8 cellular contexts compared by ENCODE assay signal in genomic region chr1:19439464-19440171, GRCh38. TPM values are rescaled to one million over a fixed set of nuclear protein-coding genes. Genes with fewer than 3 reads are reported as not detected.
DNase-seq lines count a peak whose midpoint lies in the region; ATAC-seq and TF ChIP-seq lines count a peak whose summit lies in the region.

No MANE protein-coding gene starts in this region.

- WGBS in lung, 2 donors = 72 to 83% methylated on average over 13 of the region's 13 CpGs

- ATAC-seq in lung (ENCODE audit: insufficient read depth, low FRiP score) = no peak
- ATAC-seq in GM21825 (IDR thresholded peaks at IDR 0.05; ENCODE audit: unreplicated experiment) = no peak
- no peak for ATAC-seq in GM19395 (IDR thresholded peaks at IDR 0.05; ENCODE audit: unreplicated experiment)

- peak overlapping the region; percentile 59 to 88 (median 70) for H3K27ac ChIP-seq in Peyer's patch
- H3K27ac ChIP-seq in lung (ENCODE audit: low read depth in 1 of 2, low read length in 1 of 2) = peak overlapping the region; percentile 21 to 81

- DNase-seq in COR-L47 (lab: John Stamatoyannopoulos, UW) (peak; percentile 27), Peyer's patch (peak in 1 of 3 donors; percentile 63), cardiac fibroblast (ENCODE audit: low read depth in 2 of 2) (peak; percentile 46 to 51), lung (ENCODE audit: low spot score) (no peak), NCI-H774 (lab: John Stamatoyannopoulos, UW) (no peak), HT-29 (ENCODE audit: low spot score) (no peak)

- TF ChIP-seq CTCF in Peyer's patch (IDR thresholded peaks at IDR 0.05) (peak in 2 of 6 experiments; percentile 29 to 38), cardiac fibroblast (IDR thresholded peaks at IDR 0.05; ENCODE audit: low read depth, low read length) (peak; percentile 4), lung (IDR thresholded peaks at IDR 0.05; ENCODE audit: control extremely low read depth, extremely low read depth) (no peak)

- H3K4me1 ChIP-seq in Peyer's patch (peaks cover 0 to 89% (median 10%) of the 10 kb centered on the region in 4 donors), lung (ENCODE audit: control insufficient read depth in 2 of 2, insufficient read depth in 2 of 2, low read length in 2 of 2) (peaks cover 33 to 46% of the 10 kb centered on the region in 2 donors)

- H3K4me3 ChIP-seq in Peyer's patch (no peak overlapping the region), cardiac fibroblast (replicated peaks in 1 of 2; ENCODE audit: low read depth in 2 of 2, low read length in 2 of 2) (no peak overlapping the region), lung (no peak overlapping the region)

- no peaks in the 10 kb centered on the region for H3K36me3 ChIP-seq in Peyer's patch
- H3K36me3 ChIP-seq in lung (ENCODE audit: control insufficient read depth in 2 of 2, insufficient read depth in 2 of 2, low read length in 2 of 2) = peaks cover 0 to 4% of the 10 kb centered on the region in 2 donors

- H3K9me3 ChIP-seq in Peyer's patch (no peaks in the 10 kb centered on the region), lung (ENCODE audit: control insufficient read depth in 2 of 2, insufficient read depth in 1 of 2, low read length in 1 of 2) (no peaks in the 10 kb centered on the region)

- TF ChIP-seq POLR2A in Peyer's patch (IDR thresholded peaks at IDR 0.05) = no peak

- H3K27me3 ChIP-seq in Peyer's patch (no peaks in the 10 kb centered on the region), lung (ENCODE audit: control insufficient read depth, insufficient read depth) (no peaks in the 10 kb centered on the region)

RNA-seq across cellular contexts. Expression of gene CAPZB, which starts 45.7 kb away (rescaled TPM):
- total RNA-seq in Peyer's patch (100 to 1,000 TPM; 107 to 210 (median 119) TPM), lung (100 to 1,000 TPM in 1 of 2 donors, 10 to 100 TPM in 1; 94.7 to 283 TPM)
- 100 to 1,000 TPM; 274 to 339 TPM for polyA plus RNA-seq in lung
- 71.9 and 87.3 TPM in 2 replicates for total RNA-seq in HT-29 (2014; rRNA removed; shearing (Covaris generic))

Comparison
In these comparisons a context has a peak if more than half of its experiments do, and no peak if none do; other contexts are left out.
1. DNase-seq: peak in COR-L47 (single experiment) and cardiac fibroblast (2 of 2); none in lung (single experiment), NCI-H774 (single experiment) and HT-29 (single experiment).